20 cellular contexts compared by ENCODE assay signal in the genomic region with DNA sequence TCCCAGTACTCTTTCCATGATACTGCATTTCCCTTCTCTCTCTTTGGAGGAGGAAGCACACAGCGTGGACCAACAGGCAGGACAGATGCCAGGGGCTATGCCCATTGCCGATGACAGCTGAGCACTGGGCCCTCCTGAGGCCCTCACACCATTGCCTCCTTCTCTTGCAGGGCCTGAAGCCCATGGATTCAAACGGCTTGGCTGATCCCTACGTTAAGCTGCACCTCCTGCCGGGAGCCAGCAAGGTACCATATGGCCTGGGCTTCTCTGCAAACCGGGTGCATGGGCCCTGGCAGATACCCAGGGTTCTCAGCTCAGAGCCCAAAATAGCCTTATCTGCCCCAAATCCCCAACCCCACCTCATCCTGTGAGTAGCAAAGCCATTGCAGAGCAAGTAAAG. TPM values are rescaled to one million over a fixed set of nuclear protein-coding genes. Genes with fewer than 3 reads are reported as not detected.
"Had no signal": no experiment of that assay in that cellular context is flagged by ENCODE, and none has a peak within 500 bp of the region (broad histone marks: within the 10 kb centered on the region; RNA-seq: fewer than 3 reads in every experiment).

No MANE protein-coding gene starts in this region.

- H3K27me3 ChIP-seq: adrenal gland, ascending aorta, cardiac muscle cell had no signal

- DNase-seq: activated CD4-positive, alpha-beta T cell treated with anti-CD3 and anti-CD28 coated beads for 4 hours; activated CD4-positive, alpha-beta T cell treated with anti-CD3 and anti-CD28 coated beads, Interleukin-2, amount 50 U/mL, for 4 hours; activated effector memory CD4-positive, alpha-beta T cell treated with anti-CD3 and anti-CD28 coated beads, Interleukin-2, amount 50 U/mL, for 16 hours; activated naive CD4-positive, alpha-beta T cell treated with anti-CD3 and anti-CD28 coated beads for 36 hours; activated naive CD8-positive, alpha-beta T cell treated with anti-CD3 and anti-CD28 coated beads for 36 hours; activated T-cell treated with anti-CD3 and anti-CD28 coated beads, Interleukin-2, amount 50 U/mL, for 1 hour; adrenal gland; foreskin melanocyte; left ventricle myocardium inferior; mesendoderm; posterior cingulate gyrus; right cardiac atrium; spleen; stimulated activated naive CD4-positive, alpha-beta T cell had no signal

- H3K36me3 ChIP-seq: adrenal gland, ascending aorta, cardiac muscle cell, esophagus muscularis mucosa, left ventricle myocardium inferior, spleen, tibial nerve had no signal

- H3K4me3 ChIP-seq: adrenal gland, ascending aorta, cardiac muscle cell, esophagus muscularis mucosa, left ventricle myocardium inferior, lung, spleen, tibial nerve had no signal

- ATAC-seq: natural killer cell treated with Interleukin-12 subunit alpha and Interleukin-12 subunit beta and Interleukin-15 and Interleukin-18, amount 100 ng/mL, for 72 hours; right cardiac atrium had no signal

RNA-seq across cellular contexts. Expression of gene OAS1, which starts 25.2 kb away (rescaled TPM):
- total RNA-seq: cardiac muscle cell had no signal
